In the genomic region with DNA sequence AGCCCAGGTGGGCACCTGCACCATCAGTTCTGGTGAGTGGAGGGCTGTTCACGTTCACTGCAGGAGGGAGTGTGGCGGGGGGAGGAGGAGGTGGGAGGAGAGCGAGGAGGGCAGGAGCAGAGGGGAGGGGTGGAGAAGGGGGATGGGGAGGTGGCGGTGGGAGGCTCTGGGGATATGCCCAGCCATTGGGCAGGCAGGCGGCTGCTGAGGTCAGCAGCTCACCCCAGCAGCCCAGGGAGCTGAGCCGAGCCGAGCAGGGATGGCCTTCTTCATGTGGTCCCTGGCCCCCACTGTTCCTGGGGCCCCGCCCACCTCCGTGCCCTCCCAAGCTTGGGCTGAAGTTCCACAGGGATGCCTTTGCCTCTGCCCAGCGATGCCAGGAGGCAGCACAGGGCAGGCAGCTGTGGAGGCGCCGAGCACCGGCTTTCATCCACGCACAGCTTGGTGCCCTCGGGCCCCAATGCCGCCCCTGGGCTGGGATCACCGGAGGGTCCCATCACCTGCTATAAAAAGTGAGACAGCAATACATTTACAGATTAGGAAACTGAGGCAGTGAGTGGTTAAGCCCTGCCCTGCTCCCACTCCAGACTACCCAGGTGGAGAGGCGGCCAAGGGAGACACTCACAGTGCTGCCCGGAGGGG, we compare ENCODE assay signal across 12 cellular contexts. TPM values are rescaled to one million over a fixed set of nuclear protein-coding genes. Genes with fewer than 3 reads are reported as not detected.
A peak's percentile ranks its signal among the peaks of the same experiment; 100 is the strongest.
DNase-seq lines count a peak whose midpoint lies in the region; TF ChIP-seq lines count a peak whose summit lies in the region.
"Had no signal": no experiment of that assay in that cellular context is flagged by ENCODE, and none has a peak within 500 bp of the region (broad histone marks: within the 10 kb centered on the region; RNA-seq: fewer than 3 reads in every experiment).

No MANE protein-coding gene starts in this region.

- intact Hi-C loops in spleen (cut with DNase I; ENCODE audit: low total_unique reads) (no loop called here), prostate gland (cut with DNase I) (no loop called here)

- H2BK12ac ChIP-seq in H9 (ENCODE audit: insufficient read length, low read depth, low read length) = no peak overlapping the region

- peaks cover 5% of the 10 kb centered on the region for H4K20me1 ChIP-seq in H9 (ENCODE audit: control insufficient read depth, insufficient read depth, insufficient read length)

- no peak overlapping the region for H2BK15ac ChIP-seq in H9 (ENCODE audit: low read depth, low read length)

- H3K9me3 ChIP-seq in H9 (ENCODE audit: control insufficient read depth, low read depth, low read length) = no peaks in the 10 kb centered on the region
- H3K9me3 ChIP-seq in WERI-Rb-1 (ENCODE audit: severe bottlenecking) = no peaks in the 10 kb centered on the region
- H3K9me3 ChIP-seq in spleen = no peaks in the 10 kb centered on the region
- H3K9me3 ChIP-seq in prostate gland = no peaks in the 10 kb centered on the region
- H3K9me3 ChIP-seq: lower lobe of right lung, suprapubic skin had no signal

- H2BK5ac ChIP-seq in H9 (ENCODE audit: insufficient read length, low read length) = no peak overlapping the region

- H3K18ac ChIP-seq in H9 (ENCODE audit: insufficient read length, low read depth, low read length) = no peak overlapping the region

- peak overlapping the region; percentile 72 for H3K14ac ChIP-seq in H9 (ENCODE audit: insufficient read depth, low read length)

- peak; percentile 60 for DNase-seq in H9
- no peak for DNase-seq in WERI-Rb-1
- peak; percentile 79 for DNase-seq in iPS-NIHi11 (ENCODE audit: low spot score)
- no peak for DNase-seq in spleen
- no peak for DNase-seq in stimulated activated CD4-positive, alpha-beta T cell treated with anti-CD3 and anti-CD28 coated beads, Interleukin-4, amount 100 ng/mL, for 4 hours
- DNase-seq in stimulated activated CD4-positive, alpha-beta T cell treated with anti-CD3 and anti-CD28 coated beads, Interleukin-1b, Interleukin-23, amount 100 ng/mL, for 48 hours = no peak
- no peak for DNase-seq in prostate gland (ENCODE audit: low spot score)
- DNase-seq: activated CD4-positive, alpha-beta memory T cell treated with anti-CD3 and anti-CD28 coated beads, Interleukin-2, amount 10 ng/mL, durations not matched to agents 7 days and 5 days; activated naive CD8-positive, alpha-beta T cell treated with anti-CD3 and anti-CD28 coated beads, Interleukin-2, amount 50 U/mL, for 24 hours; cerebellar nuclear complex; lower lobe of right lung had no signal

- H3K27me3 ChIP-seq in H9 (ENCODE audit: insufficient read depth, low read length) (no peaks in the 10 kb centered on the region), WERI-Rb-1 (ENCODE audit: insufficient read depth, low read depth, severe bottlenecking) (no peaks in the 10 kb centered on the region), spleen (replicated peaks in 1 of 7) (no peaks in the 10 kb centered on the region), prostate gland (replicated peaks; ENCODE audit: insufficient read depth) (no peaks in the 10 kb centered on the region)
- H3K27me3 ChIP-seq: suprapubic skin had no signal

- no peaks in the 10 kb centered on the region for H3K79me1 ChIP-seq in H9 (ENCODE audit: insufficient read depth, low read depth, low read length, poor library complexity, severe bottlenecking)

- no peak overlapping the region for H3K4me2 ChIP-seq in H9 (ENCODE audit: insufficient read depth, insufficient read length, low read length)

- H3K4me3 ChIP-seq in WERI-Rb-1 (ENCODE audit: low read depth, low read length) = no peak overlapping the region
- H3K4me3 ChIP-seq in spleen = no peak overlapping the region
- H3K4me3 ChIP-seq in prostate gland = no peak overlapping the region
- H3K4me3 ChIP-seq: lower lobe of right lung, suprapubic skin had no signal

- H3K27me3 Mint-ChIP-seq in H9 (ENCODE audit: low read depth) = no peaks in the 10 kb centered on the region
- H3K27me3 Mint-ChIP-seq: activated CD4-positive, alpha-beta memory T cell treated with anti-CD3 and anti-CD28 coated beads, Interleukin-2, amount 10 ng/mL, durations not matched to agents 7 days and 5 days; activated naive CD8-positive, alpha-beta T cell treated with anti-CD3 and anti-CD28 coated beads, Interleukin-2, amount 50 U/mL, for 24 hours had no signal

- H3K23me2 ChIP-seq in H9 (ENCODE audit: insufficient read length, low read depth, low read length, poor library complexity, severe bottlenecking) = no peaks in the 10 kb centered on the region

- H3K9me3 Mint-ChIP-seq in H9 = no peaks in the 10 kb centered on the region; a peak in 1 of 5 replicates
- H3K9me3 Mint-ChIP-seq: activated CD4-positive, alpha-beta memory T cell treated with anti-CD3 and anti-CD28 coated beads, Interleukin-2, amount 10 ng/mL, durations not matched to agents 7 days and 5 days; activated naive CD8-positive, alpha-beta T cell treated with anti-CD3 and anti-CD28 coated beads, Interleukin-2, amount 50 U/mL, for 24 hours had no signal

- H4K91ac ChIP-seq in H9 (ENCODE audit: insufficient read length, low read depth, low read length) = no peak overlapping the region

- H3K23ac ChIP-seq in H9 (ENCODE audit: insufficient read length, low read depth, low read length) = no peak overlapping the region

- no peak overlapping the region for H2BK20ac ChIP-seq in H9 (ENCODE audit: low read depth, low read length, poor library complexity, severe bottlenecking)

- TF ChIP-seq CTCF in H9 (conservative IDR thresholded peaks at IDR 0.05) (no peak), WERI-Rb-1 (IDR thresholded peaks at IDR 0.05; ENCODE audit: low read depth, low read length) (no peak), spleen (IDR thresholded peaks at IDR 0.05 in 8 of 11, conservative IDR thresholded peaks at IDR 0.05 in 3 of 11) (no peak), prostate gland (IDR thresholded peaks at IDR 0.05) (no peak)

- H4K5ac ChIP-seq in H9 (ENCODE audit: insufficient read length, low read depth, low read length) = no peak overlapping the region

- H3K4me1 ChIP-seq in H9 (ENCODE audit: insufficient read depth, low read length) (peaks cover 4% of the 10 kb centered on the region; the same call in 1 of the 2 replicates), spleen (peaks cover 61 to 97% (median 82%) of the 10 kb centered on the region in 6 donors), prostate gland (replicated peaks) (peaks cover 2% of the 10 kb centered on the region)

- H4K8ac ChIP-seq in H9 (replicated peaks; ENCODE audit: insufficient read length, low read depth, low read length) = no peak overlapping the region

- no CpG with 5 or more reads among the region's 19 CpGs for WGBS in H9 (ENCODE audit: extremely low coverage, insufficient read length, low lambda C conversion rate)
- 73 to 84% (median 81%) methylated on average over 15 to 19 of the region's 19 CpGs for WGBS in spleen, 5 donors
- WGBS in prostate gland = 91% methylated on average over 19 of the region's 19 CpGs

- H3K27ac ChIP-seq in H9 (ENCODE audit: insufficient read length, low read depth, low read length) (no peak overlapping the region), WERI-Rb-1 (peak overlapping the region; percentile 39; the same call in 1 of the 2 replicates), spleen (peak overlapping the region in 7 of 8 donors; percentile 63 to 86 (median 77)), prostate gland (no peak overlapping the region)
- H3K27ac ChIP-seq: lower lobe of right lung, suprapubic skin had no signal

- TF ChIP-seq POLR2A in spleen (IDR thresholded peaks at IDR 0.05) (no peak), prostate gland (IDR thresholded peaks at IDR 0.05) (no peak)

- no peak overlapping the region; a peak in 1 of 7 replicates for H3K27ac Mint-ChIP-seq in H9

- no peak overlapping the region for H2BK120ac ChIP-seq in H9 (ENCODE audit: low read depth, low read length, poor library complexity, severe bottlenecking)

- H3K9ac ChIP-seq in H9 (ENCODE audit: extremely low read depth, insufficient read length, low read length) = no peak overlapping the region

- H2AFZ ChIP-seq in H9 (ENCODE audit: low read length) = no peak overlapping the region

- no peaks in the 10 kb centered on the region for H3K79me2 ChIP-seq in H9 (ENCODE audit: insufficient read depth, low read length)

- no peak overlapping the region for H3K4ac ChIP-seq in H9 (ENCODE audit: low read depth, low read length)

- H3K36me3 ChIP-seq in WERI-Rb-1 (peaks cover 17% of the 10 kb centered on the region), spleen (peaks cover 0 to 11% (median 0%) of the 10 kb centered on the region in 6 donors), prostate gland (no peaks in the 10 kb centered on the region)
- H3K36me3 ChIP-seq: lower lobe of right lung, suprapubic skin had no signal

- no peak overlapping the region for H2AK5ac ChIP-seq in H9 (ENCODE audit: insufficient read length, low read length)

- peaks cover 3 to 5% (median 3%) of the 10 kb centered on the region in 3 experiments; a peak in 4 of 7 replicates for H3K36me3 Mint-ChIP-seq in H9 (ENCODE audit: insufficient read depth in 1 of 3, low read depth in 3 of 3)

- H3K4me3 Mint-ChIP-seq in H9 = no peak overlapping the region
- H3K4me3 Mint-ChIP-seq: activated CD4-positive, alpha-beta memory T cell treated with anti-CD3 and anti-CD28 coated beads, Interleukin-2, amount 10 ng/mL, durations not matched to agents 7 days and 5 days; activated naive CD8-positive, alpha-beta T cell treated with anti-CD3 and anti-CD28 coated beads, Interleukin-2, amount 50 U/mL, for 24 hours had no signal

- H3K56ac ChIP-seq in H9 (ENCODE audit: insufficient read length, low read depth, low read length) = no peak overlapping the region

- peaks cover 27 to 34% of the 10 kb centered on the region in 2 experiments for H3K4me1 Mint-ChIP-seq in H9

- H3T11ph ChIP-seq in H9 (ENCODE audit: low read length) = no peak overlapping the region

RNA-seq across cellular contexts. Expression of gene RTN4R, which starts 21.6 kb away (rescaled TPM):
- total RNA-seq in H9 (2021) = 18.3 and 19.0 TPM in 2 replicates
- total RNA-seq in spleen = 10 to 100 TPM in 2 of 7 donors, 1 to 10 TPM in 5; 4.5 to 11.8 (median 7.0) TPM
- polyA plus RNA-seq in spleen = 1 to 10 TPM; 1.5 to 6.5 (median 2.8) TPM
- total RNA-seq in prostate gland = 1 to 10 TPM; 4.4 to 6.0 TPM

Comparison
In these comparisons a context has a peak if more than half of its experiments do, and no peak if none do; other contexts are left out.
1. DNase-seq: peak in H9 (single experiment) and iPS-NIHi11 (single experiment); none in WERI-Rb-1 (single experiment), spleen (single experiment), stimulated activated CD4-positive, alpha-beta T cell treated with anti-CD3 and anti-CD28 coated beads, Interleukin-4, amount 100 ng/mL, for 4 hours (0 of 2), stimulated activated CD4-positive, alpha-beta T cell treated with anti-CD3 and anti-CD28 coated beads, Interleukin-1b, Interleukin-23, amount 100 ng/mL, for 48 hours (single experiment) and prostate gland (single experiment).
2. H3K27ac ChIP-seq: peak in WERI-Rb-1 (single experiment) and spleen (7 of 8); none in H9 (single experiment) and prostate gland (0 of 2).